In the genomic region with DNA sequence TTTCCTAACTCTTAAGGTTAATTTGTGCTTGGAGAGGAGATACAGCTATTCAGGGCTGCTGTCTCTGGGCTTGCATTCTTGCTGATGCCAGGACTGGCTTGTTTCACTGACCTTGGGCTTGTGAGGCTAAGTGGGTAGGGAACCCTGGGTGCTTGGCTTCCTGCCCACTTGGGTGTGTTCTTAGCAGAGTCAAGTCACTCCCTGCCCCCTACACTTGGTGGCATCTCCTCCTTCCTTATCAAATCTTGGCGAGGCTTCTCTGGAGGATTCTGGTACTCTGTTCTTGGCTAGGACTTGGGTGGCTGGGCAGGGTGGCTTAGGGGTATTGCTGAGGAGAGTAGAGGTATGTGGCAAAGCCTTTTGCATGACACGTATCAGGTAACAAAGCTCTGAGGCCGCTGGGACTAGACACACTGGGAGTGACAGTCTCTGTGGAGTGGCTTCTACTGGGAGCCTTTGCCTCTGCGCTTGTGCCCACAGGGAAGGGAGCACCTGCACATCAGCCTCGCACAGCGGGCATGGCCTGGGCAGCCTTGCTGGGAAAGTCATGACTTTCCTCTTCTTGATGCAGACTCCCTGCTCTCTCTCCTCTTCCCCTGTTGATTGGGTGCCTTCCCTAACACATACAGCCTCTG, we compare ENCODE assay signal across 11 cellular contexts. TPM values are rescaled to one million over a fixed set of nuclear protein-coding genes. Genes with fewer than 3 reads are reported as not detected.
DNase-seq lines count a peak whose midpoint lies in the region; ATAC-seq and TF ChIP-seq lines count a peak whose summit lies in the region.
"Had no signal": no experiment of that assay in that cellular context is flagged by ENCODE, and none has a peak within 500 bp of the region (broad histone marks: within the 10 kb centered on the region; RNA-seq: fewer than 3 reads in every experiment).

No MANE protein-coding gene starts in this region.

- H3K9me3 Mint-ChIP-seq in nephron progenitor cell, result no peaks in the 10 kb centered on the region
- H3K9me3 Mint-ChIP-seq: stimulated activated naive CD8-positive, alpha-beta T cell treated with anti-CD3 and anti-CD28 coated beads, Interleukin-15, Interleukin-2, amounts not matched to agents 100 ng/mL and 50 ng/mL, for 24 hours had no signal

- no peaks in the 10 kb centered on the region for H4K20me1 ChIP-seq in HCT116 (ENCODE audit: insufficient read depth)

- peak overlapping the region; percentile 28; the same call in 1 of the 2 replicates for H3K9ac ChIP-seq in HCT116 (ENCODE audit: low read length)

- H3K4me1 Mint-ChIP-seq in nephron progenitor cell, result peaks cover 56% of the 10 kb centered on the region

- no peak overlapping the region for H3K27ac Mint-ChIP-seq in nephron progenitor cell
- H3K27ac Mint-ChIP-seq: stimulated activated naive CD8-positive, alpha-beta T cell treated with anti-CD3 and anti-CD28 coated beads, Interleukin-15, Interleukin-2, amounts not matched to agents 100 ng/mL and 50 ng/mL, for 24 hours had no signal

- no peak overlapping the region for H3K4me3 Mint-ChIP-seq in nephron progenitor cell
- H3K4me3 Mint-ChIP-seq: stimulated activated naive CD8-positive, alpha-beta T cell treated with anti-CD3 and anti-CD28 coated beads, Interleukin-15, Interleukin-2, amounts not matched to agents 100 ng/mL and 50 ng/mL, for 24 hours had no signal

- POLR2A ChIA-PET in HCT116 (lab: Charles Lee), result no interaction called here

- TF ChIP-seq POLR2A in HCT116 (IDR thresholded peaks at IDR 0.05; ENCODE audit: borderline replicate concordance, extremely low read depth, insufficient read depth, insufficient read length) (no peak), heart left ventricle (IDR thresholded peaks at IDR 0.05) (no peak)

- CTCF ChIA-PET in HCT116 (lab: Charles Lee), result interaction anchor here (1.2 to 1.6 kb wide), 2 partner anchors 10 to 66 kb away, joined by 3 read pairs; no protein-coding TSS in a partner anchor

- DNase-seq in HCT116 (ENCODE audit: low read depth, low spot score) (no peak), RPMI7951 (ENCODE audit: low read depth) (peak; percentile 20), heart left ventricle (peak; percentile 76 to 91 (median 79)), psoas muscle (peak; percentile 34 to 81), kidney glomerular epithelial cell (lab: John Stamatoyannopoulos, UW) (no peak), nephron progenitor cell (no peak)
- DNase-seq in activated CD4-positive, CD25-positive, alpha-beta regulatory T cell (lab: John Stamatoyannopoulos, UW), result no peak
- DNase-seq: activated gamma-delta T cell; stimulated activated CD4-positive, alpha-beta T cell treated with anti-CD3 and anti-CD28 coated beads, Interleukin-2, amount 100 ng/mL, for 48 hours had no signal

- peaks cover 9% of the 10 kb centered on the region; the same call in 1 of the 2 replicates for H3K79me2 ChIP-seq in HCT116 (ENCODE audit: insufficient read depth, low read length)

- RAD21 ChIA-PET in HCT116 (lab: Charles Lee; ENCODE audit: low non-redundant PET in 1 of 2, low total read pairs in 2 of 2, uncharacterized antibody in 2 of 2, unreplicated experiment in 2 of 2), result no interaction called here

- H3K27me3 ChIP-seq in HCT116 (ENCODE audit: insufficient read depth, low read length), result no peaks in the 10 kb centered on the region
- H3K27me3 ChIP-seq in heart left ventricle, result no peaks in the 10 kb centered on the region
- H3K27me3 ChIP-seq in psoas muscle (ENCODE audit: insufficient read depth in 3 of 3, low read length in 2 of 3), result no peaks in the 10 kb centered on the region

- 52 to 67% (median 60%) methylated on average over 6 of the region's 6 CpGs for WGBS in heart left ventricle, 4 donors
- WGBS in psoas muscle, 3 donors, result 42 to 76% (median 51%) methylated on average over 6 of the region's 6 CpGs

- H3K9me2 ChIP-seq in HCT116 (ENCODE audit: insufficient read depth), result no peaks in the 10 kb centered on the region

- H3K36me3 ChIP-seq in HCT116 (ENCODE audit: control insufficient read depth in 1 of 2, insufficient read depth in 2 of 2, low read length in 2 of 2) (no peaks in the 10 kb centered on the region), heart left ventricle (no peaks in the 10 kb centered on the region), psoas muscle (ENCODE audit: insufficient read depth in 1 of 2, low read depth in 1 of 2) (peaks cover 0 to 3% of the 10 kb centered on the region in 2 donors)

- H3K9me3 ChIP-seq in HCT116 (ENCODE audit: control insufficient read depth in 1 of 2, insufficient read depth in 1 of 2, low read depth in 1 of 2, low read length in 2 of 2) (no peaks in the 10 kb centered on the region), heart left ventricle (no peaks in the 10 kb centered on the region), psoas muscle (no peaks in the 10 kb centered on the region)

- TF ChIP-seq CTCF in HCT116 (IDR thresholded peaks at IDR 0.05 in 2 of 3, conservative IDR thresholded peaks at IDR 0.05 in 1 of 3; ENCODE audit: borderline replicate concordance in 1 of 3, insufficient read depth in 1 of 3, low read depth in 2 of 3, low read length in 2 of 3) (no peak), heart left ventricle (IDR thresholded peaks at IDR 0.05) (no peak), psoas muscle (IDR thresholded peaks at IDR 0.05) (no peak), nephron progenitor cell (IDR thresholded peaks at IDR 0.05) (no peak)

- peaks cover 20% of the 10 kb centered on the region for H3K36me3 Mint-ChIP-seq in nephron progenitor cell (ENCODE audit: low read depth)

- H2AFZ ChIP-seq in HCT116 (ENCODE audit: low read depth, low read length, poor library complexity, severe bottlenecking), result no peak overlapping the region

- H3K4me1 ChIP-seq in HCT116 (ENCODE audit: control insufficient read depth in 1 of 2, insufficient read depth in 2 of 2, low read length in 2 of 2) (peaks cover 20 to 24% of the 10 kb centered on the region in 2 experiments), heart left ventricle (peaks cover 0 to 47% (median 20%) of the 10 kb centered on the region in 12 donors), psoas muscle (peaks cover 22% of the 10 kb centered on the region)

- H3K4me3 ChIP-seq in HCT116 (replicated peaks in 1 of 2; ENCODE audit: low read depth in 1 of 2, low read length in 2 of 2) (peak overlapping the region in 1 of 2 experiments; percentile 33; a peak in 2 of 4 replicates), heart left ventricle (no peak overlapping the region), psoas muscle (no peak overlapping the region)

- peak overlapping the region; percentile 30; the same call in 1 of the 2 replicates for H3K27ac ChIP-seq in HCT116 (ENCODE audit: low read depth, low read length)
- H3K27ac ChIP-seq in heart left ventricle, result peak overlapping the region; percentile 61 to 98 (median 88)
- peak overlapping the region; percentile 70 for H3K27ac ChIP-seq in psoas muscle

- TF ChIP-seq RAD21 in HCT116 (IDR thresholded peaks at IDR 0.05; ENCODE audit: low read depth), result no peak

- ATAC-seq in HCT116 (peak; percentile 45), heart left ventricle (peak; percentile 73 to 82 (median 78)), psoas muscle (peak; percentile 58 to 77 (median 66)), HG02623 (IDR thresholded peaks at IDR 0.05; ENCODE audit: unreplicated experiment) (no peak)

- intact Hi-C loops in HCT116 (cut with micrococcal nuclease) (no loop called here), heart left ventricle (cut with DNase I) (loop anchor here in 4 of 10 donors (5.0 kb wide), 2 partner anchors 64 to 106 kb away; no protein-coding TSS in a partner anchor), psoas muscle (cut with DNase I) (loop anchor here (5.0 kb wide), 1 partner anchor 64 kb away; no protein-coding TSS in a partner anchor)

- peaks cover 2% of the 10 kb centered on the region for H3K27me3 Mint-ChIP-seq in nephron progenitor cell (ENCODE audit: low read depth, poor library complexity)
- H3K27me3 Mint-ChIP-seq: stimulated activated naive CD8-positive, alpha-beta T cell treated with anti-CD3 and anti-CD28 coated beads, Interleukin-15, Interleukin-2, amounts not matched to agents 100 ng/mL and 50 ng/mL, for 24 hours had no signal

- no TSS peak for BruUV-seq in HCT116 (replicated peaks; lab: Mats Ljungman, UMichigan)

- peak overlapping the region; percentile 74 for H3K4me2 ChIP-seq in HCT116 (ENCODE audit: low read length)

TF ChIP-seq in HCT116, 20 proteins besides CTCF, POLR2A, EP300 and RAD21 (continues in another document):
- TF ChIP-seq, protein P1, sequence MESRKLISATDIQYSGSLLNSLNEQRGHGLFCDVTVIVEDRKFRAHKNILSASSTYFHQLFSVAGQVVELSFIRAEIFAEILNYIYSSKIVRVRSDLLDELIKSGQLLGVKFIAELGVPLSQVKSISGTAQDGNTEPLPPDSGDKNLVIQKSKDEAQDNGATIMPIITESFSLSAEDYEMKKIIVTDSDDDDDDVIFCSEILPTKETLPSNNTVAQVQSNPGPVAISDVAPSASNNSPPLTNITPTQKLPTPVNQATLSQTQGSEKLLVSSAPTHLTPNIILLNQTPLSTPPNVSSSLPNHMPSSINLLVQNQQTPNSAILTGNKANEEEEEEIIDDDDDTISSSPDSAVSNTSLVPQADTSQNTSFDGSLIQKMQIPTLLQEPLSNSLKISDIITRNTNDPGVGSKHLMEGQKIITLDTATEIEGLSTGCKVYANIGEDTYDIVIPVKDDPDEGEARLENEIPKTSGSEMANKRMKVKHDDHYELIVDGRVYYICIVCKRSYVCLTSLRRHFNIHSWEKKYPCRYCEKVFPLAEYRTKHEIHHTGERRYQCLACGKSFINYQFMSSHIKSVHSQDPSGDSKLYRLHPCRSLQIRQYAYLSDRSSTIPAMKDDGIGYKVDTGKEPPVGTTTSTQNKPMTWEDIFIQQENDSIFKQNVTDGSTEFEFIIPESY (IDR thresholded peaks at IDR 0.05; ENCODE audit: extremely low read depth, insufficient replicate concordance, low read length), result no peak
- no peak for TF ChIP-seq TCF7L2 (IDR thresholded peaks at IDR 0.05; ENCODE audit: borderline replicate concordance, extremely low read depth, insufficient read depth, insufficient read length)
- TF ChIP-seq SIN3A (IDR thresholded peaks at IDR 0.05; ENCODE audit: low read depth), result no peak
- no peak for TF ChIP-seq ZFX (IDR thresholded peaks at IDR 0.05)
- no peak for TF ChIP-seq ELF1 (IDR thresholded peaks at IDR 0.05; ENCODE audit: borderline replicate concordance, low read depth)
- TF ChIP-seq SP1 (IDR thresholded peaks at IDR 0.05; ENCODE audit: low read depth), result no peak
- TF ChIP-seq YY1 (IDR thresholded peaks at IDR 0.05; ENCODE audit: extremely low read depth, insufficient replicate concordance, low read depth, low read length), result no peak
- TF ChIP-seq JUND (IDR thresholded peaks at IDR 0.05), result no peak
- TF ChIP-seq EZH2 (IDR thresholded peaks at IDR 0.05), result no peak
- TF ChIP-seq FOSL1 (IDR thresholded peaks at IDR 0.05; ENCODE audit: low read depth), result no peak
- TF ChIP-seq SRF (IDR thresholded peaks at IDR 0.05; ENCODE audit: low read depth), result no peak

RNA-seq across cellular contexts. Expression of a gene that starts 41.8 kb away (rescaled TPM):
- 36.3 TPM for total RNA-seq in HCT116 (2021; ENCODE audit: unreplicated experiment)
- polyA plus RNA-seq in HCT116 (2012), result 43.2 and 47.3 TPM in 2 replicates
- total RNA-seq in RPMI7951 (2014; rRNA removed; shearing (Covaris generic)), result 18.7 and 23.0 TPM in 2 replicates
- 10 to 100 TPM in 5 of 9 donors, 1 to 10 TPM in 4; 7.7 to 14.2 (median 10.7) TPM for total RNA-seq in heart left ventricle
- polyA plus RNA-seq in heart left ventricle, result 10 to 100 TPM; 11.6 to 29.3 TPM
- 1 to 10 TPM; 2.4 to 3.5 (median 2.9) TPM for total RNA-seq in psoas muscle
- 10 to 100 TPM in 1 of 3 donors, 1 to 10 TPM in 2; 3.8 to 13.8 (median 4.8) TPM for polyA plus RNA-seq in psoas muscle

Comparison
In these comparisons a context has a peak if more than half of its experiments do, and no peak if none do; other contexts are left out.
1. DNase-seq: peak in RPMI7951 (single experiment), heart left ventricle (5 of 5) and psoas muscle (2 of 2); none in HCT116 (single experiment), activated CD4-positive, CD25-positive, alpha-beta regulatory T cell (0 of 4), kidney glomerular epithelial cell (single experiment) and nephron progenitor cell (single experiment).
2. H3K27ac ChIP-seq: peak in every context shown above with its lines; median percentile 88 in heart left ventricle; 70 in psoas muscle; 30 in HCT116.